In the genomic region with DNA sequence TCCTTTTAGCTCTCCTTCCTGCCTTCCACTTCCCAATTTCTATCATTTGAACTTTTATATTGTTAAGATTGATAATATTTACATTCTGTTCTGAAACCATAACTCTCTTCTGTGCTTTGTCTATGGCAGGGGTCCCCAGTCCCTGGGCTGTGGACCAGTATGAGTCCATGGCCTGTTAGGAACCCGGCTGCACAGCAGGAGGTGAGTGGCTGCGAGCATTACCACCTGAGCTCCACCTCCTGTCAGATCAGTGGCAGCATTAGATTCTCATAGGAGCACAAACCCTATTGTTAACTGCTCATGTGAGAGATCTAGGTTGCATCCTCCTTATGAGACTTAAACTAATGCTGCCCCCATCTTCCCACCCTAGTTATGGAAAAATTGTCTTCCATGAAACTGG, we compare ENCODE assay signal across 1 cellular context.
TF ChIP-seq lines count a peak whose summit lies in the region.

No MANE protein-coding gene starts in this region.

TF ChIP-seq in WTC11, 78 proteins besides CTCF, POLR2A, EP300 and RAD21 (continued from another document):
- TF ChIP-seq, protein P1, sequence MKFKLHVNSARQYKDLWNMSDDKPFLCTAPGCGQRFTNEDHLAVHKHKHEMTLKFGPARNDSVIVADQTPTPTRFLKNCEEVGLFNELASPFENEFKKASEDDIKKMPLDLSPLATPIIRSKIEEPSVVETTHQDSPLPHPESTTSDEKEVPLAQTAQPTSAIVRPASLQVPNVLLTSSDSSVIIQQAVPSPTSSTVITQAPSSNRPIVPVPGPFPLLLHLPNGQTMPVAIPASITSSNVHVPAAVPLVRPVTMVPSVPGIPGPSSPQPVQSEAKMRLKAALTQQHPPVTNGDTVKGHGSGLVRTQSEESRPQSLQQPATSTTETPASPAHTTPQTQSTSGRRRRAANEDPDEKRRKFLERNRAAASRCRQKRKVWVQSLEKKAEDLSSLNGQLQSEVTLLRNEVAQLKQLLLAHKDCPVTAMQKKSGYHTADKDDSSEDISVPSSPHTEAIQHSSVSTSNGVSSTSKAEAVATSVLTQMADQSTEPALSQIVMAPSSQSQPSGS (CRISPR knock-in tag; IDR thresholded peaks at IDR 0.05; ENCODE audit: borderline replicate concordance, low read depth) = no peak
- TF ChIP-seq FOXK1 (CRISPR knock-in tag; IDR thresholded peaks at IDR 0.05) (no peak), PRDM15 (CRISPR knock-in tag; IDR thresholded peaks at IDR 0.05) (no peak)
- TF ChIP-seq, protein P2, sequence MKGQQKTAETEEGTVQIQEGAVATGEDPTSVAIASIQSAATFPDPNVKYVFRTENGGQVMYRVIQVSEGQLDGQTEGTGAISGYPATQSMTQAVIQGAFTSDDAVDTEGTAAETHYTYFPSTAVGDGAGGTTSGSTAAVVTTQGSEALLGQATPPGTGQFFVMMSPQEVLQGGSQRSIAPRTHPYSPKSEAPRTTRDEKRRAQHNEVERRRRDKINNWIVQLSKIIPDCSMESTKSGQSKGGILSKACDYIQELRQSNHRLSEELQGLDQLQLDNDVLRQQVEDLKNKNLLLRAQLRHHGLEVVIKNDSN (CRISPR knock-in tag; IDR thresholded peaks at IDR 0.05) = no peak
